8 cellular contexts compared by ENCODE assay signal in genomic region chr2:85601771-85602475, GRCh38. TPM values are rescaled to one million over a fixed set of nuclear protein-coding genes. Genes with fewer than 3 reads are reported as not detected.
DNase-seq lines count a peak whose midpoint lies in the region; ATAC-seq and TF ChIP-seq lines count a peak whose summit lies in the region.

No MANE protein-coding gene starts in this region.

- no peak overlapping the region for H3K9ac ChIP-seq in parathyroid adenoma

- intact Hi-C loops in Calu3 (cut with micrococcal nuclease; ENCODE audit: unreplicated experiment) = no loop called here
- intact Hi-C loops in heart left ventricle (cut with DNase I) = loop anchor here in 4 of 10 donors (2.0 to 5.0 kb wide), 3 partner anchors 35 to 41 kb away; partner anchors contain the start of gene GGCX (in 3 of the 4)

- H3K4me3 Mint-ChIP-seq in Calu3 (ENCODE audit: low read depth, unreplicated experiment) = peak overlapping the region; percentile 92
- H3K4me3 Mint-ChIP-seq in activated naive CD8-positive, alpha-beta T cell = peak overlapping the region; percentile 87

- H3K36me3 ChIP-seq in heart left ventricle (peaks cover 0 to 45% (median 31%) of the 10 kb centered on the region in 9 donors), parathyroid adenoma (ENCODE audit: control insufficient read depth, insufficient read depth, low read length) (no peaks in the 10 kb centered on the region)

- H3K4me1 ChIP-seq in heart left ventricle = peaks cover 0 to 61% (median 46%) of the 10 kb centered on the region in 12 donors
- H3K4me1 ChIP-seq in parathyroid adenoma = peaks cover 20% of the 10 kb centered on the region

- DNase-seq in Calu3 (peak; percentile 60), heart left ventricle (peak; percentile 74 to 85 (median 81)), AML-193 (lab: John Stamatoyannopoulos, UW) (no peak), mesenteric fat pad (ENCODE audit: low spot score) (no peak)

- ATAC-seq in GM19468 (IDR thresholded peaks at IDR 0.05; ENCODE audit: extremely low read depth, unreplicated experiment) (peak; percentile 9), HG03520 (IDR thresholded peaks at IDR 0.05; ENCODE audit: unreplicated experiment) (peak; percentile 24), heart left ventricle (peak; percentile 7 to 74 (median 58))

- TF ChIP-seq CTCF in Calu3 (IDR thresholded peaks at IDR 0.05; ENCODE audit: unreplicated experiment) (no peak), heart left ventricle (IDR thresholded peaks at IDR 0.05) (no peak), parathyroid adenoma (IDR thresholded peaks at IDR 0.05) (no peak)

- H3K27ac ChIP-seq in heart left ventricle = peak overlapping the region; percentile 78 to 93 (median 88)
- peak overlapping the region; percentile 64 for H3K27ac ChIP-seq in parathyroid adenoma

- H3K27ac Mint-ChIP-seq in Calu3 (ENCODE audit: unreplicated experiment) = peak overlapping the region; percentile 63
- H3K27ac Mint-ChIP-seq in activated naive CD8-positive, alpha-beta T cell = peak overlapping the region; percentile 80

- WGBS in heart left ventricle, 4 donors = 5 to 12% (median 6%) methylated on average over 15 to 36 of the region's 36 CpGs

- no peaks in the 10 kb centered on the region for H3K9me3 Mint-ChIP-seq in Calu3 (ENCODE audit: low read depth, unreplicated experiment)
- no peaks in the 10 kb centered on the region for H3K9me3 Mint-ChIP-seq in activated naive CD8-positive, alpha-beta T cell (ENCODE audit: low read depth)

- peak overlapping the region; percentile 82 for H3K4me2 ChIP-seq in parathyroid adenoma (ENCODE audit: low read length)

- H3K27me3 ChIP-seq in heart left ventricle (no peaks in the 10 kb centered on the region), parathyroid adenoma (ENCODE audit: control insufficient read depth, insufficient read depth, low read length) (no peaks in the 10 kb centered on the region)

- no peaks in the 10 kb centered on the region for H3K9me3 ChIP-seq in heart left ventricle
- no peaks in the 10 kb centered on the region for H3K9me3 ChIP-seq in parathyroid adenoma (ENCODE audit: control insufficient read depth, low read length)

- H3K4me3 ChIP-seq in heart left ventricle (peak overlapping the region; percentile 59 to 87 (median 77)), parathyroid adenoma (ENCODE audit: low read depth, low read length) (peak overlapping the region; percentile 85)

- TF ChIP-seq POLR2A in heart left ventricle (IDR thresholded peaks at IDR 0.05) = no peak

- no TSS peak for BruUV-seq in Calu3 (replicated peaks; lab: Mats Ljungman, UMichigan)

- CTCF ChIA-PET in Calu3 (lab: Charles Lee) = interaction anchor here (0.7 kb wide), 1 partner anchor 9 kb away, joined by 4 read pairs; no protein-coding TSS in a partner anchor

- H3K4me1 Mint-ChIP-seq in Calu3 (ENCODE audit: low read depth, unreplicated experiment) = peaks cover 8% of the 10 kb centered on the region
- peaks cover 32% of the 10 kb centered on the region for H3K4me1 Mint-ChIP-seq in activated naive CD8-positive, alpha-beta T cell (ENCODE audit: low read depth)

- peak overlapping the region; percentile 83 for H2AFZ ChIP-seq in parathyroid adenoma

- no peaks in the 10 kb centered on the region for H3K27me3 Mint-ChIP-seq in Calu3 (ENCODE audit: unreplicated experiment)
- H3K27me3 Mint-ChIP-seq in activated naive CD8-positive, alpha-beta T cell = no peaks in the 10 kb centered on the region

- peaks cover 5% of the 10 kb centered on the region for H3K79me2 ChIP-seq in parathyroid adenoma

- peaks cover 68% of the 10 kb centered on the region for H3K36me3 Mint-ChIP-seq in Calu3 (ENCODE audit: insufficient read depth, unreplicated experiment)
- no peaks in the 10 kb centered on the region for H3K36me3 Mint-ChIP-seq in activated naive CD8-positive, alpha-beta T cell

RNA-seq across cellular contexts. Expression of gene TMEM150A, which starts 0.6 kb away (rescaled TPM):
- total RNA-seq in Calu3 (2022) (12.1 and 13.3 TPM in 2 replicates), heart left ventricle (10 to 100 TPM in 5 of 9 donors, 1 to 10 TPM in 4; 6.4 to 20.8 (median 11.5) TPM), mesenteric fat pad (27.7 TPM)
- polyA plus RNA-seq in heart left ventricle = 10 to 100 TPM; 10.5 to 14.1 TPM

RNA-seq across cellular contexts. Expression of gene RNF181, which starts 6.4 kb away (rescaled TPM):
- 101 and 102 TPM in 2 replicates for total RNA-seq in Calu3 (2022)
- 100 to 1,000 TPM in 4 of 9 donors, 10 to 100 TPM in 5; 77.7 to 208 (median 92.0) TPM for total RNA-seq in heart left ventricle
- 100 to 1,000 TPM; 165 to 235 TPM for polyA plus RNA-seq in heart left ventricle
- total RNA-seq in mesenteric fat pad = 110 TPM

RNA-seq across cellular contexts. Expression of gene C2orf68, which starts 9.9 kb away (rescaled TPM):
- total RNA-seq in Calu3 (2022) = 39.2 and 40.4 TPM in 2 replicates
- 10 to 100 TPM; 12.0 to 38.2 (median 29.1) TPM for total RNA-seq in heart left ventricle
- 10 to 100 TPM; 14.3 to 37.3 TPM for polyA plus RNA-seq in heart left ventricle
- 26.3 TPM for total RNA-seq in mesenteric fat pad

RNA-seq across cellular contexts. Expression of gene USP39, which starts 14.1 kb away (rescaled TPM):
- total RNA-seq in Calu3 (2022) = 58.4 and 62.6 TPM in 2 replicates
- total RNA-seq in heart left ventricle = 10 to 100 TPM; 26.0 to 55.6 (median 30.5) TPM
- polyA plus RNA-seq in heart left ventricle = 10 to 100 TPM; 24.3 to 47.1 TPM
- 37.1 TPM for total RNA-seq in mesenteric fat pad

RNA-seq across cellular contexts. Expression of gene VAMP5, which starts 17.7 kb away (rescaled TPM):
- total RNA-seq in Calu3 (2022) (10.0 and 10.1 TPM in 2 replicates), heart left ventricle (100 to 1,000 TPM in 1 of 9 donors, 10 to 100 TPM in 8; 21.0 to 186 (median 36.6) TPM), mesenteric fat pad (70.3 TPM)
- polyA plus RNA-seq in heart left ventricle = 10 to 100 TPM; 65.4 to 81.9 TPM

Comparison
In these comparisons a context has a peak if more than half of its experiments do, and no peak if none do; other contexts are left out.
1. DNase-seq: peak in Calu3 (single experiment) and heart left ventricle (5 of 5); none in AML-193 (0 of 2) and mesenteric fat pad (single experiment).
2. Peak in every context shown above with its lines, with median percentiles within 50 percentile points of each other: ATAC-seq.